Comparison of ENCODE assay signal across 1 cellular context in the genomic region with DNA sequence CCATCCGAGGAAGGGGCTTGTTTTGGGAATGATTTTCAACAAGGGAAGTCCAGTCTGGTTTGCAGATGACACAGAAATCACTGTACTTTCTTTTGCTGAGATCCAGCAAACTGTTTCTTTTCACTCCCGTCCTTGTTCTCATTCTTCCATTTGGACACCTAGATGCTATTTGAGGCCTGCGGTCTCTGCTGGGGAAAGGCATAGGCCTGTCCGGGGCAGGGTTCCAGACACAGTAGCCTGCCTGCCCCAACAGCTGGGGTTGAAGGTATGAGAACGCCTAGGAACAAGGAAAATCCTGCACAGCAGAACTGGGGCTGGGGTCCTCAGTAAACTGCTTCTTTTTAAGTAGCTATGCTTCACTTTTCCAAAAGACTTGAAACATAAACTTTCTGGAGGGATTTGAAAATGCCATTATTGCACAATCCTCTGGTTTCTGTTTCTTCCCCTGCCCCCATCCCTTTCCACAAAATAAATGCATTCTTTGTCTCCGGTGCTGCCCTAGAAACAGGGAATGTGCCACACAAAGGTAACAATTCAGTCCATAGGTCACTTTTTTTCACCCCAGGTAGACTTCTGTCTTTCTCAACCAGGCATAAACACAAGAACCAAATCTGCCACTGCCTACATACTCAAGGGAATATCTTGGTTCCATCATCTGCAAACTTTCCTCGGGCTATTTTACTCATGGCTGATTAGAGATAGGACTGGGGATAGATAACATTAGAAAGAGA.
TF ChIP-seq lines count a peak whose summit lies in the region.

No MANE protein-coding gene starts in this region.

TF ChIP-seq in HepG2, 621 proteins besides CTCF, POLR2A, EP300 and RAD21 (continued from another document and continues in another):
- TF ChIP-seq TEAD3 (CRISPR knock-in tag; optimal IDR thresholded peaks at IDR 0.05; ENCODE audit: borderline replicate concordance) = peak; percentile 96
- peak; percentile 59 for TF ChIP-seq ZNF687 (CRISPR knock-in tag; IDR thresholded peaks at IDR 0.05)
- TF ChIP-seq ZNF180 (CRISPR knock-in tag; IDR thresholded peaks at IDR 0.05; ENCODE audit: borderline replicate concordance, low read depth) = no peak
- 0 out of 2 replicates have a peak, but pooled peaks have one; percentile 57 for TF ChIP-seq ZBTB43 (CRISPR knock-in tag; conservative IDR thresholded peaks at IDR 0.05)
- TF ChIP-seq ELF4 (CRISPR knock-in tag; IDR thresholded peaks at IDR 0.05; ENCODE audit: borderline replicate concordance) = 0 out of 2 replicates have a peak, but pooled peaks have one; percentile 53
- peak; percentile 61; the same call in 1 of the 2 replicates for TF ChIP-seq HIC2 (CRISPR knock-in tag; IDR thresholded peaks at IDR 0.05; ENCODE audit: low read depth)
- TF ChIP-seq ZBTB2 (CRISPR knock-in tag; IDR thresholded peaks at IDR 0.05; ENCODE audit: low read depth) = no peak
- TF ChIP-seq YEATS4 (CRISPR knock-in tag; IDR thresholded peaks at IDR 0.05; ENCODE audit: borderline replicate concordance) = peak; percentile 63; the same call in 1 of the 2 replicates
- peak; percentile 90 for TF ChIP-seq MED1 (CRISPR knock-in tag; IDR thresholded peaks at IDR 0.05)
- peak; percentile 75 for TF ChIP-seq ELF3 (CRISPR knock-in tag; IDR thresholded peaks at IDR 0.05)
- TF ChIP-seq TGIF2 (CRISPR knock-in tag; IDR thresholded peaks at IDR 0.05) = 0 out of 2 replicates have a peak, but pooled peaks have one; percentile 33
- peak; percentile 71; the same call in 1 of the 2 replicates for TF ChIP-seq REPIN1 (CRISPR knock-in tag; IDR thresholded peaks at IDR 0.05; ENCODE audit: borderline replicate concordance, low read depth)
- 0 out of 2 replicates have a peak, but pooled peaks have one; percentile 34 for TF ChIP-seq ZNF557 (CRISPR knock-in tag; IDR thresholded peaks at IDR 0.05)
- no peak for TF ChIP-seq PHB2 (IDR thresholded peaks at IDR 0.05; ENCODE audit: partially characterized antibody)
- no peak for TF ChIP-seq TEAD2 (CRISPR knock-in tag; IDR thresholded peaks at IDR 0.05)
- TF ChIP-seq ZNF331 (CRISPR knock-in tag; IDR thresholded peaks at IDR 0.05) = 0 out of 2 replicates have a peak, but pooled peaks have one; percentile 45
- peak; percentile 56 for TF ChIP-seq SAP130 (CRISPR knock-in tag; IDR thresholded peaks at IDR 0.05; ENCODE audit: low read depth)
- TF ChIP-seq ZNF501 (CRISPR knock-in tag; IDR thresholded peaks at IDR 0.05) = peak; percentile 33; the same call in 1 of the 2 replicates
- TF ChIP-seq, protein P1, sequence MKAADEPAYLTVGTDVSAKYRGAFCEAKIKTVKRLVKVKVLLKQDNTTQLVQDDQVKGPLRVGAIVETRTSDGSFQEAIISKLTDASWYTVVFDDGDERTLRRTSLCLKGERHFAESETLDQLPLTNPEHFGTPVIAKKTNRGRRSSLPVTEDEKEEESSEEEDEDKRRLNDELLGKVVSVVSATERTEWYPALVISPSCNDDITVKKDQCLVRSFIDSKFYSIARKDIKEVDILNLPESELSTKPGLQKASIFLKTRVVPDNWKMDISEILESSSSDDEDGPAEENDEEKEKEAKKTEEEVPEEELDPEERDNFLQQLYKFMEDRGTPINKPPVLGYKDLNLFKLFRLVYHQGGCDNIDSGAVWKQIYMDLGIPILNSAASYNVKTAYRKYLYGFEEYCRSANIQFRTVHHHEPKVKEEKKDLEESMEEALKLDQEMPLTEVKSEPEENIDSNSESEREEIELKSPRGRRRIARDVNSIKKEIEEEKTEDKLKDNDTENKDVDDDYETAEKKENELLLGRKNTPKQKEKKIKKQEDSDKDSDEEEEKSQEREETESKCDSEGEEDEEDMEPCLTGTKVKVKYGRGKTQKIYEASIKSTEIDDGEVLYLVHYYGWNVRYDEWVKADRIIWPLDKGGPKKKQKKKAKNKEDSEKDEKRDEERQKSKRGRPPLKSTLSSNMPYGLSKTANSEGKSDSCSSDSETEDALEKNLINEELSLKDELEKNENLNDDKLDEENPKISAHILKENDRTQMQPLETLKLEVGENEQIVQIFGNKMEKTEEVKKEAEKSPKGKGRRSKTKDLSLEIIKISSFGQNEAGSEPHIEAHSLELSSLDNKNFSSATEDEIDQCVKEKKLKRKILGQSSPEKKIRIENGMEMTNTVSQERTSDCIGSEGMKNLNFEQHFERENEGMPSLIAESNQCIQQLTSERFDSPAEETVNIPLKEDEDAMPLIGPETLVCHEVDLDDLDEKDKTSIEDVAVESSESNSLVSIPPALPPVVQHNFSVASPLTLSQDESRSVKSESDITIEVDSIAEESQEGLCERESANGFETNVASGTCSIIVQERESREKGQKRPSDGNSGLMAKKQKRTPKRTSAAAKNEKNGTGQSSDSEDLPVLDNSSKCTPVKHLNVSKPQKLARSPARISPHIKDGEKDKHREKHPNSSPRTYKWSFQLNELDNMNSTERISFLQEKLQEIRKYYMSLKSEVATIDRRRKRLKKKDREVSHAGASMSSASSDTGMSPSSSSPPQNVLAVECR (CRISPR knock-in tag; IDR thresholded peaks at IDR 0.05; ENCODE audit: borderline replicate concordance) = peak; percentile 34; the same call in 1 of the 2 replicates
- peak; percentile 72 for TF ChIP-seq PITX1 (CRISPR knock-in tag; IDR thresholded peaks at IDR 0.05)
- TF ChIP-seq ARID2 (CRISPR knock-in tag; IDR thresholded peaks at IDR 0.05; ENCODE audit: borderline replicate concordance) = peak; percentile 67; the same call in 1 of the 2 replicates
- TF ChIP-seq, protein P2, sequence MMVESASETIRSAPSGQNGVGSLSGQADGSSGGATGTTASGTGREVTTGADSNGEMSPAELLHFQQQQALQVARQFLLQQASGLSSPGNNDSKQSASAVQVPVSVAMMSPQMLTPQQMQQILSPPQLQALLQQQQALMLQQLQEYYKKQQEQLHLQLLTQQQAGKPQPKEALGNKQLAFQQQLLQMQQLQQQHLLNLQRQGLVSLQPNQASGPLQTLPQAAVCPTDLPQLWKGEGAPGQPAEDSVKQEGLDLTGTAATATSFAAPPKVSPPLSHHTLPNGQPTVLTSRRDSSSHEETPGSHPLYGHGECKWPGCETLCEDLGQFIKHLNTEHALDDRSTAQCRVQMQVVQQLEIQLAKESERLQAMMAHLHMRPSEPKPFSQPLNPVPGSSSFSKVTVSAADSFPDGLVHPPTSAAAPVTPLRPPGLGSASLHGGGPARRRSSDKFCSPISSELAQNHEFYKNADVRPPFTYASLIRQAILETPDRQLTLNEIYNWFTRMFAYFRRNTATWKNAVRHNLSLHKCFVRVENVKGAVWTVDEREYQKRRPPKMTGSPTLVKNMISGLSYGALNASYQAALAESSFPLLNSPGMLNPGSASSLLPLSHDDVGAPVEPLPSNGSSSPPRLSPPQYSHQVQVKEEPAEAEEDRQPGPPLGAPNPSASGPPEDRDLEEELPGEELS (CRISPR knock-in tag; IDR thresholded peaks at IDR 0.05) = peak; percentile 87
- TF ChIP-seq, protein P3, sequence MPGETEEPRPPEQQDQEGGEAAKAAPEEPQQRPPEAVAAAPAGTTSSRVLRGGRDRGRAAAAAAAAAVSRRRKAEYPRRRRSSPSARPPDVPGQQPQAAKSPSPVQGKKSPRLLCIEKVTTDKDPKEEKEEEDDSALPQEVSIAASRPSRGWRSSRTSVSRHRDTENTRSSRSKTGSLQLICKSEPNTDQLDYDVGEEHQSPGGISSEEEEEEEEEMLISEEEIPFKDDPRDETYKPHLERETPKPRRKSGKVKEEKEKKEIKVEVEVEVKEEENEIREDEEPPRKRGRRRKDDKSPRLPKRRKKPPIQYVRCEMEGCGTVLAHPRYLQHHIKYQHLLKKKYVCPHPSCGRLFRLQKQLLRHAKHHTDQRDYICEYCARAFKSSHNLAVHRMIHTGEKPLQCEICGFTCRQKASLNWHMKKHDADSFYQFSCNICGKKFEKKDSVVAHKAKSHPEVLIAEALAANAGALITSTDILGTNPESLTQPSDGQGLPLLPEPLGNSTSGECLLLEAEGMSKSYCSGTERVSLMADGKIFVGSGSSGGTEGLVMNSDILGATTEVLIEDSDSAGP (CRISPR knock-in tag; IDR thresholded peaks at IDR 0.05; ENCODE audit: borderline replicate concordance) = peak; percentile 51; the same call in 1 of the 2 replicates
- TF ChIP-seq PHF8 (CRISPR knock-in tag; IDR thresholded peaks at IDR 0.05) = peak; percentile 27; the same call in 1 of the 2 replicates
- peak; percentile 15; the same call in 1 of the 2 replicates for TF ChIP-seq ARID3A (IDR thresholded peaks at IDR 0.05; ENCODE audit: low read depth, low read length)
